Comparison of ENCODE assay signal across 15 cellular contexts in the genomic region with DNA sequence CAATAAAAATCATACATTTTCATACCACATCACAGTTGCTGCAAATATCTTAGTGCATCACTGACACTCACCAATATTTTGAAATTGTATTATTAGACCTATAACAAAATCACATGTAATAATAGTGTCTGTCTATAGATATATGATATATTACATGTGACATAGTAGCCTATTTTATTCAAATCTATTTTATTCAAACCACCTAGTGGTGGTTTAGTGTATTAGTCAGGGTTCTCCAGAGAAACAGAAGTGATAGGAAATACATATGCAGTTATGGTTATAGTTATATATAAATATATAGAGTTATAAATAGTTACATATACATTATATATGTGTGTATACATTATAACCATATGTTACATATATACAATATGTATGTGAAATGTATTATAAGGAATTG.
DNase-seq lines count a peak whose midpoint lies in the region; ATAC-seq, FAIRE-seq and TF ChIP-seq lines count a peak whose summit lies in the region.
"Had no signal": no experiment of that assay in that cellular context is flagged by ENCODE, and none has a peak within 500 bp of the region (broad histone marks: within the 10 kb centered on the region; RNA-seq: fewer than 3 reads in every experiment).

No MANE protein-coding gene starts in this region.

- BruUV-seq in endothelial cell of umbilical vein (replicated peaks; lab: Mats Ljungman, UMichigan), result no TSS peak

- ATAC-seq in heart right ventricle (no peak), upper lobe of right lung (no peak)

- DNase-seq in left ventricle myocardium inferior, result no peak
- no peak for DNase-seq in heart right ventricle
- DNase-seq in OCI-M1 (lab: John Stamatoyannopoulos, UW), result peak; percentile 8
- DNase-seq in endothelial cell of umbilical vein (ENCODE audit: low read depth, low spot score), result peak; percentile 4
- no peak for DNase-seq in upper lobe of right lung
- no peak for DNase-seq in frontal cortex (ENCODE audit: low spot score in 2 of 2)
- no peak for DNase-seq in GM23248
- DNase-seq in NCI-H1092 (lab: John Stamatoyannopoulos, UW), result no peak
- DNase-seq: activated effector memory CD4-positive, alpha-beta T cell treated with anti-CD3 and anti-CD28 coated beads, Interleukin-2, amount 50 U/mL, for 16 hours; DND-41; NCI-H1105; NCI-H446; Peyer's patch had no signal

- in situ Hi-C loops in GM23248 (cut with MboI), result no loop called here

- H3K79me2 ChIP-seq in endothelial cell of umbilical vein (ENCODE audit: control insufficient read depth, insufficient read depth, low read length), result no peaks in the 10 kb centered on the region
- H3K79me2 ChIP-seq in GM23248 (ENCODE audit: insufficient read depth), result no peaks in the 10 kb centered on the region

- dilution Hi-C loops in endothelial cell of umbilical vein (cut with MboI; ENCODE audit: extremely low pct_ligation_motif_present, low sequenced_read_pairs), result no loop called here

- H2AFZ ChIP-seq in endothelial cell of umbilical vein (ENCODE audit: low read depth, low read length), result no peak overlapping the region
- H2AFZ ChIP-seq in GM23248, result no peak overlapping the region

- CTCF ChIA-PET in endothelial cell of umbilical vein (lab: Charles Lee), result interaction anchor here (1.2 kb wide), 1 partner anchor 74 kb away, joined by 3 read pairs; no protein-coding TSS in a partner anchor

- no peak overlapping the region for H3K27ac ChIP-seq in left ventricle myocardium inferior (replicated peaks)
- H3K27ac ChIP-seq in heart right ventricle, result no peak overlapping the region
- H3K27ac ChIP-seq in endothelial cell of umbilical vein (ENCODE audit: insufficient read depth, low read depth, low read length), result no peak overlapping the region
- H3K27ac ChIP-seq in upper lobe of right lung, result no peak overlapping the region
- no peak overlapping the region for H3K27ac ChIP-seq in GM23248
- H3K27ac ChIP-seq: Peyer's patch, prostate gland had no signal

- no peak for TF ChIP-seq POLR2A in endothelial cell of umbilical vein (IDR thresholded peaks at IDR 0.05; ENCODE audit: low read depth, low read length)

- no peaks in the 10 kb centered on the region for H3F3A ChIP-seq in GM23248 (ENCODE audit: insufficient read depth)

- H4K20me1 ChIP-seq in endothelial cell of umbilical vein (replicated peaks; ENCODE audit: control insufficient read depth, extremely low read depth, insufficient read depth, low read length) (no peaks in the 10 kb centered on the region), GM23248 (ENCODE audit: insufficient read depth) (no peaks in the 10 kb centered on the region)

- H3K36me3 ChIP-seq in left ventricle myocardium inferior (no peaks in the 10 kb centered on the region), heart right ventricle (no peaks in the 10 kb centered on the region), endothelial cell of umbilical vein (ENCODE audit: control insufficient read depth in 2 of 2, extremely low read depth in 1 of 2, insufficient read depth in 2 of 2, low read length in 2 of 2) (no peaks in the 10 kb centered on the region), upper lobe of right lung (no peaks in the 10 kb centered on the region), GM23248 (ENCODE audit: low read depth) (no peaks in the 10 kb centered on the region)
- H3K36me3 ChIP-seq: Peyer's patch, prostate gland had no signal

- H3K4me1 ChIP-seq in left ventricle myocardium inferior (no peaks in the 10 kb centered on the region), heart right ventricle (no peaks in the 10 kb centered on the region), endothelial cell of umbilical vein (ENCODE audit: control insufficient read depth, extremely low read depth, insufficient read depth, low read length) (no peaks in the 10 kb centered on the region), upper lobe of right lung (no peaks in the 10 kb centered on the region), GM23248 (ENCODE audit: insufficient read depth) (no peaks in the 10 kb centered on the region)
- H3K4me1 ChIP-seq: Peyer's patch, prostate gland had no signal

- H3K27me3 ChIP-seq in left ventricle myocardium inferior (ENCODE audit: low read depth) (no peaks in the 10 kb centered on the region), heart right ventricle (no peaks in the 10 kb centered on the region), endothelial cell of umbilical vein (ENCODE audit: control insufficient read depth in 2 of 2, insufficient read depth in 2 of 2, low read length in 2 of 2) (no peaks in the 10 kb centered on the region), upper lobe of right lung (no peaks in the 10 kb centered on the region), GM23248 (replicated peaks; ENCODE audit: insufficient read depth) (no peaks in the 10 kb centered on the region)
- H3K27me3 ChIP-seq: Peyer's patch had no signal

- no peak overlapping the region for H3K4me3 ChIP-seq in left ventricle myocardium inferior
- no peak overlapping the region for H3K4me3 ChIP-seq in heart right ventricle
- no peak overlapping the region for H3K4me3 ChIP-seq in endothelial cell of umbilical vein (replicated peaks in 1 of 3; ENCODE audit: insufficient read depth in 1 of 3, low read depth in 1 of 3, low read length in 3 of 3)
- H3K4me3 ChIP-seq in upper lobe of right lung, result no peak overlapping the region
- no peak overlapping the region for H3K4me3 ChIP-seq in GM23248
- H3K4me3 ChIP-seq: Peyer's patch, prostate gland had no signal

- POLR2A ChIA-PET in endothelial cell of umbilical vein (lab: Charles Lee), result no interaction called here

- peaks cover 24% of the 10 kb centered on the region for H3K9me3 ChIP-seq in left ventricle myocardium inferior (replicated peaks)
- peaks cover 0 to 15% (median 0%) of the 10 kb centered on the region in 11 donors for H3K9me3 ChIP-seq in heart right ventricle
- no peaks in the 10 kb centered on the region for H3K9me3 ChIP-seq in endothelial cell of umbilical vein (replicated peaks; ENCODE audit: control insufficient read depth, insufficient read depth, low read length)
- no peaks in the 10 kb centered on the region for H3K9me3 ChIP-seq in upper lobe of right lung
- no peaks in the 10 kb centered on the region for H3K9me3 ChIP-seq in GM23248 (ENCODE audit: low read depth)
- H3K9me3 ChIP-seq: Peyer's patch, prostate gland had no signal

- H3K9me1 ChIP-seq in endothelial cell of umbilical vein (replicated peaks; ENCODE audit: control insufficient read depth, extremely low read depth, insufficient read depth, low read length), result no peaks in the 10 kb centered on the region

- TF ChIP-seq CTCF in left ventricle myocardium inferior (IDR thresholded peaks at IDR 0.05; ENCODE audit: borderline replicate concordance), result peak; percentile 21
- peak in 4 of 9 donors; percentile 18 to 28 (median 24) for TF ChIP-seq CTCF in heart right ventricle (IDR thresholded peaks at IDR 0.05)
- no peak for TF ChIP-seq CTCF in endothelial cell of umbilical vein (IDR thresholded peaks at IDR 0.05; ENCODE audit: extremely low read depth in 1 of 2, insufficient read depth in 1 of 2, low read depth in 1 of 2, low read length in 2 of 2)
- TF ChIP-seq CTCF in upper lobe of right lung (IDR thresholded peaks at IDR 0.05), result peak; percentile 29

- no peaks in the 10 kb centered on the region; the same call in 1 of the 2 replicates for H3K9me2 ChIP-seq in GM23248 (ENCODE audit: insufficient read depth)

- FAIRE-seq in endothelial cell of umbilical vein (lab: Jason Lieb, UNC) (no peak), frontal cortex (lab: Jason Lieb, UNC) (no peak)
- FAIRE-seq: HTR-8/SVneo had no signal

- no peak overlapping the region for H3K4me2 ChIP-seq in endothelial cell of umbilical vein (ENCODE audit: insufficient read depth, low read length)
- H3K4me2 ChIP-seq in GM23248 (ENCODE audit: unreplicated experiment), result no peak overlapping the region

- intact Hi-C loops in left ventricle myocardium inferior (cut with micrococcal nuclease) (no loop called here), heart right ventricle (cut with DNase I) (no loop called here), endothelial cell of umbilical vein (cut with micrococcal nuclease) (loop anchor here (5.0 to 10.0 kb wide), 2 partner anchors 63 to 1086 kb away; no protein-coding TSS in a partner anchor), upper lobe of right lung (cut with DNase I) (no loop called here)

- H3K9ac ChIP-seq in endothelial cell of umbilical vein (replicated peaks; ENCODE audit: extremely low read depth, insufficient read depth, low read length), result no peak overlapping the region
- H3K9ac ChIP-seq in GM23248, result no peak overlapping the region

TF ChIP-seq in endothelial cell of umbilical vein, 7 proteins besides CTCF, POLR2A, EP300 and RAD21:
- no peak for TF ChIP-seq GATA2 (IDR thresholded peaks at IDR 0.05; ENCODE audit: insufficient read depth, insufficient read length, low read depth, low read length)
- TF ChIP-seq EZH2 (IDR thresholded peaks at IDR 0.05; ENCODE audit: borderline replicate concordance, low read depth, low read length, severe bottlenecking), result no peak
- TF ChIP-seq, protein P1, sequence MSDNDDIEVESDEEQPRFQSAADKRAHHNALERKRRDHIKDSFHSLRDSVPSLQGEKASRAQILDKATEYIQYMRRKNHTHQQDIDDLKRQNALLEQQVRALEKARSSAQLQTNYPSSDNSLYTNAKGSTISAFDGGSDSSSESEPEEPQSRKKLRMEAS (IDR thresholded peaks at IDR 0.05; ENCODE audit: insufficient read depth, insufficient read length), result no peak
- TF ChIP-seq POLR2AphosphoS5 (IDR thresholded peaks at IDR 0.05; ENCODE audit: insufficient read depth, low read depth, low read length), result no peak
TF ChIP-seq in endothelial cell of umbilical vein: peak in this region for 0.

Comparison
In these comparisons a context has a peak if more than half of its experiments do, and no peak if none do; other contexts are left out.
1. DNase-seq: peak in OCI-M1 (single experiment) and endothelial cell of umbilical vein (single experiment); none in left ventricle myocardium inferior (single experiment), heart right ventricle (0 of 2), upper lobe of right lung (single experiment), frontal cortex (0 of 2), GM23248 (single experiment) and NCI-H1092 (single experiment).
2. CTCF ChIP-seq: peak in left ventricle myocardium inferior (single experiment) and upper lobe of right lung (single experiment); none in endothelial cell of umbilical vein (0 of 2).